Comparison of ENCODE assay signal across 9 cellular contexts in genomic region chr12:108939594-108939993, GRCh38. TPM values are rescaled to one million over a fixed set of nuclear protein-coding genes. Genes with fewer than 3 reads are reported as not detected.
DNase-seq lines count a peak whose midpoint lies in the region; ATAC-seq, FAIRE-seq and TF ChIP-seq lines count a peak whose summit lies in the region.
"Had no signal": no experiment of that assay in that cellular context is flagged by ENCODE, and none has a peak within 500 bp of the region (broad histone marks: within the 10 kb centered on the region; RNA-seq: fewer than 3 reads in every experiment).

No MANE protein-coding gene starts in this region.

- FAIRE-seq in RCC 7860 (lab: Jason Lieb, UNC) = no peak

- no peaks in the 10 kb centered on the region for H3K27me3 ChIP-seq in esophagus squamous epithelium

- TF ChIP-seq CTCF in GM13977 (IDR thresholded peaks at IDR 0.05; ENCODE audit: extremely low read depth, insufficient read depth, missing control alignments) (no peak), esophagus squamous epithelium (IDR thresholded peaks at IDR 0.05) (no peak)

- no peaks in the 10 kb centered on the region for H3K9me3 Mint-ChIP-seq in activated CD8-positive, alpha-beta T cell treated with anti-CD3 and anti-CD28 coated beads, Interleukin-2, amount 10 ng/mL, durations not matched to agents 7 days and 5 days (ENCODE audit: insufficient read depth)
- no peaks in the 10 kb centered on the region for H3K9me3 Mint-ChIP-seq in memory B cell

- H3K4me1 Mint-ChIP-seq in activated CD8-positive, alpha-beta T cell treated with anti-CD3 and anti-CD28 coated beads, Interleukin-2, amount 10 ng/mL, durations not matched to agents 7 days and 5 days (ENCODE audit: low read depth) = peaks cover 4% of the 10 kb centered on the region
- H3K4me1 Mint-ChIP-seq in memory B cell = no peaks in the 10 kb centered on the region

- no peak overlapping the region for H3K27ac ChIP-seq in esophagus squamous epithelium
- H3K27ac ChIP-seq: thoracic aorta had no signal

- no peaks in the 10 kb centered on the region for H3K36me3 Mint-ChIP-seq in activated CD8-positive, alpha-beta T cell treated with anti-CD3 and anti-CD28 coated beads, Interleukin-2, amount 10 ng/mL, durations not matched to agents 7 days and 5 days (ENCODE audit: low read depth)
- no peaks in the 10 kb centered on the region for H3K36me3 Mint-ChIP-seq in memory B cell

- POLR2A ChIA-PET in activated CD8-positive, alpha-beta T cell treated with anti-CD3 and anti-CD28 coated beads, Interleukin-2, amount 10 ng/mL, durations not matched to agents 7 days and 5 days (lab: Charles Lee) = no interaction called here

- no peak overlapping the region for H3K4me3 Mint-ChIP-seq in activated CD8-positive, alpha-beta T cell treated with anti-CD3 and anti-CD28 coated beads, Interleukin-2, amount 10 ng/mL, durations not matched to agents 7 days and 5 days
- H3K4me3 Mint-ChIP-seq in memory B cell = no peak overlapping the region

- in situ Hi-C loops in GM13977 (cut with MboI; ENCODE audit: low pct_unique_long_range_greater_than_20kb, low sequenced_read_pairs, unreplicated experiment) = no loop called here

- H3K4me1 ChIP-seq in esophagus squamous epithelium = no peaks in the 10 kb centered on the region

- WGBS in esophagus squamous epithelium, 2 donors = 59 to 63% methylated on average over 1 of the region's 1 CpG

- H3K9me3 ChIP-seq in esophagus squamous epithelium = no peaks in the 10 kb centered on the region
- H3K9me3 ChIP-seq: thoracic aorta had no signal

- CTCF ChIA-PET in activated CD8-positive, alpha-beta T cell treated with anti-CD3 and anti-CD28 coated beads, Interleukin-2, amount 10 ng/mL, durations not matched to agents 7 days and 5 days (lab: Charles Lee) = interaction anchor here (1.2 to 2.0 kb wide), 2 partner anchors 11 to 275 kb away, joined by 3 to 12 read pairs; no protein-coding TSS in a partner anchor

- TF ChIP-seq POLR2A in esophagus squamous epithelium (IDR thresholded peaks at IDR 0.05) = no peak

- ATAC-seq in HG03354 (IDR thresholded peaks at IDR 0.05; ENCODE audit: poor library complexity, severe bottlenecking, unreplicated experiment) (peak; percentile 65), memory B cell (ENCODE audit: low read depth) (peak; percentile 89), HG03175 (IDR thresholded peaks at IDR 0.05; ENCODE audit: unreplicated experiment) (no peak), HG03135 (IDR thresholded peaks at IDR 0.05; ENCODE audit: unreplicated experiment) (no peak)
- peak; percentile 65 for ATAC-seq in activated CD8-positive, alpha-beta T cell treated with anti-CD3 and anti-CD28 coated beads, Interleukin-2, amount 10 ng/mL, durations not matched to agents 7 days and 5 days

- intact Hi-C loops in esophagus squamous epithelium (cut with DNase I) = no loop called here

- H3K27ac Mint-ChIP-seq in activated CD8-positive, alpha-beta T cell treated with anti-CD3 and anti-CD28 coated beads, Interleukin-2, amount 10 ng/mL, durations not matched to agents 7 days and 5 days = no peak overlapping the region
- H3K27ac Mint-ChIP-seq in memory B cell = no peak overlapping the region

- peaks cover 4% of the 10 kb centered on the region for H3K27me3 Mint-ChIP-seq in activated CD8-positive, alpha-beta T cell treated with anti-CD3 and anti-CD28 coated beads, Interleukin-2, amount 10 ng/mL, durations not matched to agents 7 days and 5 days (ENCODE audit: low read depth)
- peaks cover 2% of the 10 kb centered on the region for H3K27me3 Mint-ChIP-seq in memory B cell

- no peak overlapping the region for H3K4me3 ChIP-seq in esophagus squamous epithelium
- H3K4me3 ChIP-seq: thoracic aorta had no signal

- H3K36me3 ChIP-seq in esophagus squamous epithelium = no peaks in the 10 kb centered on the region
- H3K36me3 ChIP-seq: thoracic aorta had no signal

- peak; percentile 31 for DNase-seq in GM13977 (ENCODE audit: low spot score)
- peak; percentile 37 for DNase-seq in activated CD8-positive, alpha-beta T cell treated with anti-CD3 and anti-CD28 coated beads, Interleukin-2, amount 10 ng/mL, durations not matched to agents 7 days and 5 days
- no peak for DNase-seq in memory B cell (ENCODE audit: low spot score in 2 of 2)
- DNase-seq in RCC 7860 (ENCODE audit: low spot score) = no peak
- no peak for DNase-seq in esophagus squamous epithelium (lab: John Stamatoyannopoulos, UW)

RNA-seq across cellular contexts. Expression of gene DAO, which starts 59.7 kb away (rescaled TPM):
- not detected for total RNA-seq in activated CD8-positive, alpha-beta T cell treated with anti-CD3 and anti-CD28 coated beads, Interleukin-2, amount 10 ng/mL, durations not matched to agents 7 days and 5 days
- total RNA-seq in esophagus squamous epithelium = not detected
- total RNA-seq: thoracic aorta had no signal

Comparison
In these comparisons a context has a peak if more than half of its experiments do, and no peak if none do; other contexts are left out.
1. DNase-seq: peak in GM13977 (single experiment) and activated CD8-positive, alpha-beta T cell treated with anti-CD3 and anti-CD28 coated beads, Interleukin-2, amount 10 ng/mL, durations not matched to agents 7 days and 5 days (single experiment); none in memory B cell (0 of 2), RCC 7860 (single experiment) and esophagus squamous epithelium (single experiment).
2. ATAC-seq: peak in HG03354 (single experiment), activated CD8-positive, alpha-beta T cell treated with anti-CD3 and anti-CD28 coated beads, Interleukin-2, amount 10 ng/mL, durations not matched to agents 7 days and 5 days (single experiment) and memory B cell (single experiment); none in HG03175 (single experiment) and HG03135 (single experiment).